8 cellular contexts compared by ENCODE assay signal in the genomic region with DNA sequence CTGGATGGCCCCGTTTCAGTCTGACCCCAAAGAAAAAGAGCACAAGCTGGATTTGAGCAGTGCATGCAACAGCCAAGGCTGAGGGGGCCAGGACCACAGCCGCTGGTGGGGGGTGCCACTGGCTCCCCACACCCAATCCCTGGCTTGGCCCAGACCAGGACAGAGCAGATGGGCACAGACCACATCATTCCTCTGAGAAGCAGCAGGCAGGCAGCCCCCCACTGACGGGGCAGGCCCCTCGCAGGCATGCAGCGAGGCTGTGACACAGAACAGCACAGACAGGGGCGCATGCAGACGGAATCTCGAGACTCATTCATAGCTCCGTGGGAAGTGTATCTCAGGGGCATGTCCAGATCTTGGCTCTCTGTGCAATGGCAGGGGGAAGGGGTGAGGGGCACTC.
"Had no signal": no experiment of that assay in that cellular context is flagged by ENCODE, and none has a peak within 500 bp of the region (broad histone marks: within the 10 kb centered on the region; RNA-seq: fewer than 3 reads in every experiment).

No MANE protein-coding gene starts in this region.

- H3K4me2 ChIP-seq: KMS-11 had no signal

- ATAC-seq: HepG2, K562 had no signal

- H3K4me3 ChIP-seq: K562 had no signal

- H3K27ac ChIP-seq: HL-60, KMS-11 had no signal

- H3K9ac ChIP-seq: KMS-11 had no signal

- DNase-seq: IMR-90, KBM-7, KG1 had no signal

- FAIRE-seq: HepG2, HTR-8/SVneo, K562 had no signal
